Comparison of ENCODE assay signal across 29 cellular contexts in the genomic region with DNA sequence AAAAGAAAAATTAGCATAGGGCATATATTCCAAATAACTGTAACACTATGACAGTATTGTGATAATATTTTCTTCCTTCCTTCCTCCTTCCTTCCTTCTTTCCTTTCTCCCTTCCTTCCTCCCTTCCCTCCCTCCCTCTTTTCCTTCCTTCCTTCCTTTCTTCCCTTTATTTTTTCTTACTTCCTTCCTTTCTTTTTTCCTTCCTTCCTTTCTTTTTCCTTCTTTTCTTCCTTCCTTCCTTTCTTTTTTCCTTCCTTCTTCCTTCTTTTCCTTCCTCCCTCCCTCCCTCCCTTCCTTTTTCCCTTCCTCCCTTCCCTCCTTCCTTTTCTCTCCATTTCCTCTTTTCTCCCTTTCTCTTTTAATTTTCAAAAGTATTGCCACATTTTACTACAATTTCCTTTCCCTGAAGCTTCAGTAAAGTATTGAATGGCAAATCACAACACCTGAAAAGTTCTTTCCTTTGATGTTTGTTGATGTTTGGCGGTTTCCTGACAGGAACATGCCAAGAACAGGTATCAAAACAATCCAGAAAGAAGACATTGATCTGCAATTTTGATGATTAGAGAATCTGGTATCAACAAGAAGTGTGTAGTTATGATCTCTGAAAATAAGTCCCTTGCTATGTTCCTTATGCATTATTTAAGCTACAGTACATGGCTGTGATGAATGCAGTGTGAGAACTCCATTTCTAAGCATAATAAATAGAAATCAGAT.
"Had no signal": no experiment of that assay in that cellular context is flagged by ENCODE, and none has a peak within 500 bp of the region (broad histone marks: within the 10 kb centered on the region; RNA-seq: fewer than 3 reads in every experiment).

No MANE protein-coding gene starts in this region.

- H3K4me3 ChIP-seq: hepatocyte, left ventricle myocardium inferior, lung, mucosa of descending colon, pancreas, prostate gland, skin epidermis, spleen, suprapubic skin, thoracic aorta, tibial artery, upper lobe of right lung, uterus had no signal

- H2AFZ ChIP-seq: hepatocyte had no signal

- H3K79me2 ChIP-seq: hepatocyte had no signal

- H3K27ac Mint-ChIP-seq: memory B cell; naive thymus-derived CD4-positive, alpha-beta T cell; natural killer cell treated with Interleukin-12 subunit alpha and Interleukin-12 subunit beta and Interleukin-15 and Interleukin-18, amount 100 ng/mL, for 72 hours; stimulated activated effector memory CD8-positive, alpha-beta T cell treated with anti-CD3 and anti-CD28 coated beads, Interleukin-12 subunit alpha, Interleukin-12 subunit beta, amount 100 ng/mL, for 72 hours; stimulated activated naive CD8-positive, alpha-beta T cell treated with anti-CD3 and anti-CD28 coated beads, Interleukin-15, Interleukin-2, amounts not matched to agents 100 ng/mL and 50 ng/mL, for 24 hours had no signal

- H3K9me3 ChIP-seq: left ventricle myocardium inferior, mucosa of descending colon, pancreas, prostate gland, suprapubic skin, thoracic aorta, tibial artery, upper lobe of right lung, uterus had no signal

- H3K27me3 Mint-ChIP-seq: memory B cell; naive thymus-derived CD4-positive, alpha-beta T cell; natural killer cell treated with Interleukin-12 subunit alpha and Interleukin-12 subunit beta and Interleukin-15 and Interleukin-18, amount 100 ng/mL, for 72 hours; stimulated activated naive CD8-positive, alpha-beta T cell treated with anti-CD3 and anti-CD28 coated beads, Interleukin-15, Interleukin-2, amounts not matched to agents 100 ng/mL and 50 ng/mL, for 24 hours had no signal

- H3K9me3 Mint-ChIP-seq: stimulated activated naive CD8-positive, alpha-beta T cell treated with anti-CD3 and anti-CD28 coated beads, Interleukin-15, Interleukin-2, amounts not matched to agents 100 ng/mL and 50 ng/mL, for 24 hours had no signal

- H3K27me3 ChIP-seq: hepatocyte, pancreas, spleen, suprapubic skin, tibial artery, upper lobe of right lung, uterus had no signal

- ATAC-seq: mucosa of descending colon; naive thymus-derived CD4-positive, alpha-beta T cell; natural killer cell treated with Interleukin-12 subunit alpha and Interleukin-12 subunit beta and Interleukin-15 and Interleukin-18, amount 100 ng/mL, for 72 hours; pancreas; right cardiac atrium; sciatic nerve; stimulated activated effector memory CD8-positive, alpha-beta T cell treated with anti-CD3 and anti-CD28 coated beads, Interleukin-12 subunit alpha, Interleukin-12 subunit beta, amount 100 ng/mL, for 72 hours; upper lobe of right lung had no signal

- H3K36me3 Mint-ChIP-seq: memory B cell; naive thymus-derived CD4-positive, alpha-beta T cell; natural killer cell treated with Interleukin-12 subunit alpha and Interleukin-12 subunit beta and Interleukin-15 and Interleukin-18, amount 100 ng/mL, for 72 hours; stimulated activated effector memory CD8-positive, alpha-beta T cell treated with anti-CD3 and anti-CD28 coated beads, Interleukin-12 subunit alpha, Interleukin-12 subunit beta, amount 100 ng/mL, for 72 hours had no signal

- H3K27ac ChIP-seq: hepatocyte, left ventricle myocardium inferior, pancreas, prostate gland, skin epidermis, spleen, suprapubic skin, thoracic aorta, tibial artery, upper lobe of right lung, uterus had no signal

- H3K4me1 Mint-ChIP-seq: memory B cell; naive thymus-derived CD4-positive, alpha-beta T cell; neural crest cell; stimulated activated effector memory CD8-positive, alpha-beta T cell treated with anti-CD3 and anti-CD28 coated beads, Interleukin-12 subunit alpha, Interleukin-12 subunit beta, amount 100 ng/mL, for 72 hours had no signal

- H3K4me3 Mint-ChIP-seq: memory B cell; naive thymus-derived CD4-positive, alpha-beta T cell; natural killer cell treated with Interleukin-12 subunit alpha and Interleukin-12 subunit beta and Interleukin-15 and Interleukin-18, amount 100 ng/mL, for 72 hours; neural crest cell; stimulated activated effector memory CD8-positive, alpha-beta T cell treated with anti-CD3 and anti-CD28 coated beads, Interleukin-12 subunit alpha, Interleukin-12 subunit beta, amount 100 ng/mL, for 72 hours; stimulated activated naive CD8-positive, alpha-beta T cell treated with anti-CD3 and anti-CD28 coated beads, Interleukin-15, Interleukin-2, amounts not matched to agents 100 ng/mL and 50 ng/mL, for 24 hours had no signal

- DNase-seq: islet precursor cell; left ventricle myocardium inferior; midbrain; mucosa of descending colon; naive thymus-derived CD4-positive, alpha-beta T cell; nucleus accumbens; pancreas; posterior cingulate gyrus; retina; right cardiac atrium; stimulated activated CD4-positive, alpha-beta T cell treated with anti-CD3 and anti-CD28 coated beads, Interleukin-4, amount 100 ng/mL, for 24 hours; stimulated activated naive CD4-positive, alpha-beta T cell; tibial artery; trophoblast cell; uterus had no signal

- H3K36me3 ChIP-seq: left ventricle myocardium inferior, pancreas, prostate gland, spleen, suprapubic skin, thoracic aorta, tibial artery, upper lobe of right lung, uterus had no signal

- H3K4me2 ChIP-seq: hepatocyte had no signal
